9 cellular contexts compared by ENCODE assay signal in genomic region chr19:58059681-58060080, GRCh38. TPM values are rescaled to one million over a fixed set of nuclear protein-coding genes. Genes with fewer than 3 reads are reported as not detected.
DNase-seq lines count a peak whose midpoint lies in the region; ATAC-seq and TF ChIP-seq lines count a peak whose summit lies in the region.
"Had no signal": no experiment of that assay in that cellular context is flagged by ENCODE, and none has a peak within 500 bp of the region (broad histone marks: within the 10 kb centered on the region; RNA-seq: fewer than 3 reads in every experiment).

No MANE protein-coding gene starts in this region.

- H3K4me1 ChIP-seq in osteoblast (ENCODE audit: insufficient read depth, low read length) = peaks cover 3% of the 10 kb centered on the region

- H3K9me3 ChIP-seq in AG04450 (ENCODE audit: control insufficient read depth, insufficient read depth, low read length) = peaks cover 86% of the 10 kb centered on the region
- peaks cover 8% of the 10 kb centered on the region for H3K9me3 ChIP-seq in osteoblast (ENCODE audit: low read depth, low read length)

- CTCF ChIA-PET in AG04450 (lab: Charles Lee) = no interaction called here

- H3K27me3 ChIP-seq in AG04450 (ENCODE audit: control insufficient read depth, insufficient read depth, low read length) (peaks cover 2% of the 10 kb centered on the region), osteoblast (ENCODE audit: insufficient read depth, low read length) (no peaks in the 10 kb centered on the region)

- H3K4me3 ChIP-seq in AG04450 (ENCODE audit: low read depth, low read length) = peak overlapping the region; percentile 56
- H3K4me3 ChIP-seq in WI38 (ENCODE audit: low read depth, low read length) = peak overlapping the region; percentile 46
- H3K4me3 ChIP-seq in foreskin fibroblast (ENCODE audit: low read depth in 1 of 2, low read length in 2 of 2) = peak overlapping the region; percentile 46 to 62
- H3K4me3 ChIP-seq in osteoblast (ENCODE audit: insufficient read depth, low read length) = peak overlapping the region; percentile 77

- POLR2A ChIA-PET in AG04450 (lab: Yijun Ruan, JAX) = interaction anchor here (2.4 kb wide), 1 partner anchor 57 kb away, joined by 11 read pairs; the partner anchor contains the start of gene ZNF606

- DNase-seq in AG04450 (ENCODE audit: low read depth, low spot score) (no peak), foreskin fibroblast (no peak), osteoblast (ENCODE audit: insufficient read length, low spot score, missing footprints) (no peak), NCI-H2196 treated with DMSO at 0.1 percent for 48 hours (lab: John Stamatoyannopoulos, UW; ENCODE audit: unreplicated experiment) (no peak), SKM-1 treated with dmso at 0.1 percent for 144 hours (lab: John Stamatoyannopoulos, UW; ENCODE audit: unreplicated experiment) (no peak), NCI-H526 (lab: John Stamatoyannopoulos, UW) (no peak)

- no peak for TF ChIP-seq CTCF in AG04450 (IDR thresholded peaks at IDR 0.05; ENCODE audit: low read depth, low read length)
- TF ChIP-seq CTCF in WI38 (IDR thresholded peaks at IDR 0.05; ENCODE audit: low read depth, low read length) = no peak
- no peak for TF ChIP-seq CTCF in foreskin fibroblast (IDR thresholded peaks at IDR 0.05; ENCODE audit: low read depth, low read length)
- no peak for TF ChIP-seq CTCF in osteoblast (IDR thresholded peaks at IDR 0.05; ENCODE audit: extremely low read depth, low read depth, low read length)

- no peak for ATAC-seq in GM21447 (IDR thresholded peaks at IDR 0.05; ENCODE audit: unreplicated experiment)

- H3K4me2 ChIP-seq in osteoblast (ENCODE audit: insufficient read depth, low read length) = peak overlapping the region; percentile 82

- H3K27ac ChIP-seq in AG04450 (ENCODE audit: low read depth, low read length) (peak overlapping the region; percentile 65), osteoblast (ENCODE audit: low read depth, low read length) (peak overlapping the region; percentile 56)

- H4K20me1 ChIP-seq in osteoblast (ENCODE audit: insufficient read depth, low read length) = no peaks in the 10 kb centered on the region

- peak overlapping the region; percentile 92 for H2AFZ ChIP-seq in osteoblast (ENCODE audit: low read length)

- H3K79me2 ChIP-seq in osteoblast (ENCODE audit: insufficient read depth, low read length) = no peaks in the 10 kb centered on the region

- H3K36me3 ChIP-seq in osteoblast (ENCODE audit: insufficient read depth, low read length) = peaks cover 7% of the 10 kb centered on the region

RNA-seq across cellular contexts. Expression of gene ZNF135, which starts 0.6 kb away (rescaled TPM):
- 6.4 and 6.6 TPM in 2 replicates for polyA plus RNA-seq in AG04450 (2011; rRNA removed)
- polyA minus RNA-seq in AG04450 (2011; rRNA and poly(A)+ RNA removed) = 6.6 and 8.1 TPM in 2 replicates
- total RNA-seq in osteoblast = 6.5 and 8.3 TPM in 2 replicates
- total RNA-seq: T-helper 2 cell treated with Interferon-gamma antibody and Interleukin-4, amounts not matched to agents 100 ng/mL and 5 ng/mL, for 36 hours had no signal

RNA-seq across cellular contexts. Expression of gene ZSCAN1, which starts 25.9 kb away (rescaled TPM):
- polyA plus RNA-seq in AG04450 (2011; rRNA removed) = not detected in 2 replicates
- not detected in 2 replicates for polyA minus RNA-seq in AG04450 (2011; rRNA and poly(A)+ RNA removed)
- 0.36 TPM in 1 of 2 replicates, not detected in the other for total RNA-seq in osteoblast
- total RNA-seq: T-helper 2 cell treated with Interferon-gamma antibody and Interleukin-4, amounts not matched to agents 100 ng/mL and 5 ng/mL, for 36 hours had no signal

RNA-seq across cellular contexts. Expression of gene ZSCAN18, which starts 38.4 kb away (rescaled TPM):
- 12.7 and 15.2 TPM in 2 replicates for polyA plus RNA-seq in AG04450 (2011; rRNA removed)
- 7.6 and 7.8 TPM in 2 replicates for polyA minus RNA-seq in AG04450 (2011; rRNA and poly(A)+ RNA removed)
- 49.8 and 60.4 TPM in 2 replicates for total RNA-seq in osteoblast

RNA-seq across cellular contexts. Expression of gene ZNF606, which starts 57.1 kb away (rescaled TPM):
- 4.9 TPM in 2 replicates for polyA plus RNA-seq in AG04450 (2011; rRNA removed)
- polyA minus RNA-seq in AG04450 (2011; rRNA and poly(A)+ RNA removed) = 8.7 and 10.2 TPM in 2 replicates
- total RNA-seq in osteoblast = 16.3 and 17.4 TPM in 2 replicates
